Comparison of ENCODE assay signal across 8 cellular contexts in genomic region chr6:109094351-109095035, GRCh38. TPM values are rescaled to one million over a fixed set of nuclear protein-coding genes. Genes with fewer than 3 reads are reported as not detected.
DNase-seq lines count a peak whose midpoint lies in the region; ATAC-seq and TF ChIP-seq lines count a peak whose summit lies in the region.

TSS of gene SESN1 (minus strand) at chr6:109094846. CDS start at chr6:109094073, 773 bp downstream.

- H3K27ac ChIP-seq in right lobe of liver, result peak within 1 kb of the TSS; percentile 94 to 98 (median 96)

- intact Hi-C loops in right lobe of liver (cut with DNase I), result no loop called here

- DNase-seq in CD1c-positive myeloid dendritic cell (ENCODE audit: extremely low spot score) (peak; percentile 93), NCI-H82 (lab: John Stamatoyannopoulos, UW) (peak; percentile 92), dermis microvascular lymphatic vessel endothelial cell (ENCODE audit: low read depth in 2 of 2) (peak; percentile 72 to 98), right lobe of liver (peak; percentile 95 to 99 (median 96))
- DNase-seq in activated CD4-positive, alpha-beta T cell treated with anti-CD3 and anti-CD28 coated beads, Interleukin-2, amount 50 U/mL, for 48 hours, result peak; percentile 88 to 90
- peak; percentile 94 for DNase-seq in stimulated activated CD4-positive, alpha-beta T cell treated with anti-CD3 and anti-CD28 coated beads, Interleukin-4, amount 100 ng/mL, for 24 hours

- peak within 1 kb of the TSS; percentile 57 to 91 (median 77) for H3K4me3 ChIP-seq in right lobe of liver

- peaks cover 0 to 24% (median 0%) of the 10 kb centered on the region in 4 donors for H3K4me1 ChIP-seq in right lobe of liver

- H3K36me3 ChIP-seq in right lobe of liver, result no peaks in the 10 kb centered on the region

- peak; percentile 54 for ATAC-seq in GM19372 (IDR thresholded peaks at IDR 0.05; ENCODE audit: low read depth, unreplicated experiment)
- peak; percentile 64 for ATAC-seq in HG03521 (IDR thresholded peaks at IDR 0.05; ENCODE audit: unreplicated experiment)
- ATAC-seq in right lobe of liver, result peak; percentile 86 to 96 (median 90)

- TF ChIP-seq POLR2A in right lobe of liver (IDR thresholded peaks at IDR 0.05), result peak; percentile 98

- no peaks in the 10 kb centered on the region for H3K27me3 ChIP-seq in right lobe of liver

- 0% methylated on average over 21 of the region's 68 CpGs for WGBS in right lobe of liver (ENCODE audit: insufficient coverage, low coverage, low lambda C conversion rate, missing lambda C conversion rate)

- H3K9me3 ChIP-seq in right lobe of liver, result no peaks in the 10 kb centered on the region

- TF ChIP-seq CTCF in right lobe of liver (IDR thresholded peaks at IDR 0.05), result no peak

RNA-seq across cellular contexts. Expression of gene SESN1, which starts in this region (rescaled TPM):
- total RNA-seq in dermis microvascular lymphatic vessel endothelial cell (33.6 and 35.7 TPM in 2 replicates), right lobe of liver (10 to 100 TPM in 5 of 6 experiments, 1 to 10 TPM in 1; 8.7 to 17.1 (median 11.9) TPM)

Comparison
In these comparisons a context has a peak if more than half of its experiments do, and no peak if none do; other contexts are left out.
1. Peak in every context shown above with its lines: DNase-seq, ATAC-seq, H3K4me3 ChIP-seq and H3K27ac ChIP-seq.